In genomic region chrX:10393899-10394298, GRCh38 we compare ENCODE assay signal across 1 cellular context.
TF ChIP-seq lines count a peak whose summit lies in the region.

No MANE protein-coding gene starts in this region.

TF ChIP-seq in endothelial cell of umbilical vein, 7 proteins besides CTCF, POLR2A, EP300 and RAD21:
- no peak for TF ChIP-seq POLR2AphosphoS5 (IDR thresholded peaks at IDR 0.05; ENCODE audit: insufficient read depth, low read depth, low read length)
- no peak for TF ChIP-seq MYC (IDR thresholded peaks at IDR 0.05; ENCODE audit: low read depth, low read length)
- TF ChIP-seq GATA2 (IDR thresholded peaks at IDR 0.05; ENCODE audit: insufficient read depth, insufficient read length, low read depth, low read length): no peak
- no peak for TF ChIP-seq EZH2 (IDR thresholded peaks at IDR 0.05; ENCODE audit: borderline replicate concordance, low read depth, low read length, severe bottlenecking)
- TF ChIP-seq FOS (IDR thresholded peaks at IDR 0.05; ENCODE audit: borderline replicate concordance, insufficient read depth, low read length): no peak
- TF ChIP-seq JUN (IDR thresholded peaks at IDR 0.05; ENCODE audit: borderline replicate concordance, insufficient read depth, insufficient read length, low read depth): no peak
- no peak for TF ChIP-seq MAX (IDR thresholded peaks at IDR 0.05; ENCODE audit: insufficient read depth, insufficient read length)
